In genomic region chr2:156892449-156893335, GRCh38 we compare ENCODE assay signal across 8 cellular contexts.
DNase-seq lines count a peak whose midpoint lies in the region; ATAC-seq, FAIRE-seq and TF ChIP-seq lines count a peak whose summit lies in the region.

No MANE protein-coding gene starts in this region.

- peak overlapping the region; percentile 79 to 87 (median 80) for H3K4me3 Mint-ChIP-seq in brain

- FAIRE-seq in GM18507 (lab: Jason Lieb, UNC): peak; percentile 76

- DNase-seq in AG10803 (ENCODE audit: low read depth) (peak; percentile 13), GM18507 (ENCODE audit: extremely low spot score, insufficient read length, low read depth) (no peak), NCI-H345 (lab: John Stamatoyannopoulos, UW) (peak; percentile 85), iPS-NIHi7 (ENCODE audit: extremely low spot score) (peak; percentile 38), superior temporal gyrus (ENCODE audit: extremely low spot score) (peak; percentile 73), posterior vena cava (ENCODE audit: low spot score) (no peak)

- H3K4me3 ChIP-seq in AG10803 (ENCODE audit: low read length): peak overlapping the region; percentile 37

- peaks cover 31% of the 10 kb centered on the region for H3K4me1 Mint-ChIP-seq in brain

- TF ChIP-seq CTCF in AG10803 (conservative IDR thresholded peaks at IDR 0.05; ENCODE audit: low read length) (peak; percentile 50), brain (conservative IDR thresholded peaks at IDR 0.05) (peak; percentile 74 to 82)

- H3K9me3 Mint-ChIP-seq in brain: peaks cover 0 to under 1% (median under 1%) of the 10 kb centered on the region in 5 experiments

- peak overlapping the region; percentile 13 to 91 (median 76) for H3K27ac Mint-ChIP-seq in brain

- intact Hi-C loops in posterior vena cava (cut with DNase I): no loop called here

- no peaks in the 10 kb centered on the region for H3K36me3 Mint-ChIP-seq in brain

- H3K27me3 Mint-ChIP-seq in brain: peaks cover 6% of the 10 kb centered on the region

- ATAC-seq in HG03175 (IDR thresholded peaks at IDR 0.05; ENCODE audit: unreplicated experiment): peak; percentile 38

Comparison
In these comparisons a context has a peak if more than half of its experiments do, and no peak if none do; other contexts are left out.
1. DNase-seq: peak in AG10803 (single experiment), NCI-H345 (single experiment), iPS-NIHi7 (single experiment) and superior temporal gyrus (single experiment); none in GM18507 (single experiment) and posterior vena cava (single experiment).